ENCODE assay signal across 8 cellular contexts in the genomic region with DNA sequence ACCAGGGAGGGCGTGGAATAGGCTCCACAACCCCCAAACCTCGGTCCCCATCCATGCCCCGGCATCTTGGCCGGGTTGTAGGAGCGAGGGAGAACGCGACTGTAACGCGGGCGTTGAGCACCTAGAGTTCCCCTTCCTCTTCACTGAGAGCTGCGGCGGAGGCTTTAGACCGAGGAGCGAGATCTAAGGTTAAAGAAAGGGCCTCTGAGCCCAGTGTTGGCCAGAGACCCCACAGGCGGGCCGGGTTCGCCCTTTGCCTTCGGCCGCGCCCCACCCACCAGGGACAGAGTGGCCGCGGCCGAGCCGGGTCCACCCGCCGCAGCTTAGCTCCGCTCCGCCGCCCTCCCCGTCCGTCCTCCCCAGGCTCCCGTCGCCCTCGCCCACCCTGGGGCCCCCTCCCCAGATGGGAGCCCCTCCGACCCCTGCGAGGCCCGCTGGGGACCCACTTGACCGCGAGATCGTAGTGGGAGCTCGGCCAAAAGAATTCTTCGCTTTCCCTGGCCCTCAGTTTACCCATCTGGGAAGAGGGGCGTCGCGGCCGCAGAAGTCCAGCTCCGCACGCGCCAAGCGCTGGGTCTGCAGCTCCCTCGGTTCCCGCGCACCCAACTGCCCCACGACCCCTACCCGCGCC. TPM values are rescaled to one million over a fixed set of nuclear protein-coding genes. Genes with fewer than 3 reads are reported as not detected.
A peak's percentile ranks its signal among the peaks of the same experiment; 100 is the strongest.
DNase-seq lines count a peak whose midpoint lies in the region.

No MANE protein-coding gene starts in this region.

- no peak overlapping the region for H3K9ac ChIP-seq in HUES64 (ENCODE audit: low read depth, low read length)
- peak overlapping the region in 1 of 2 donors; percentile 82 for H3K9ac ChIP-seq in duodenal mucosa (ENCODE audit: low read depth in 1 of 2, low read length in 2 of 2)

- H3K9me3 ChIP-seq in HUES64 (ENCODE audit: insufficient read depth, low read depth, low read length) (peaks cover 8% of the 10 kb centered on the region; the same call in 1 of the 2 replicates), duodenal mucosa (ENCODE audit: control insufficient read depth in 1 of 2, low read length in 2 of 2) (peaks cover 0 to 2% of the 10 kb centered on the region in 2 donors), muscle layer of duodenum (ENCODE audit: control insufficient read depth in 1 of 2, low read length in 2 of 2) (peaks cover 3 to 7% of the 10 kb centered on the region in 2 donors)

- H3K4me3 ChIP-seq in HUES64 (ENCODE audit: low read length) (peak overlapping the region; percentile 58), duodenal mucosa (ENCODE audit: low read depth in 1 of 2, low read length in 2 of 2) (peak overlapping the region; percentile 56 to 66), muscle layer of duodenum (ENCODE audit: low read depth in 1 of 2, low read length in 2 of 2) (peak overlapping the region; percentile 39 to 54)

- H3K27me3 ChIP-seq in HUES64 (ENCODE audit: insufficient read depth, low read length) (peaks cover 51% of the 10 kb centered on the region), duodenal mucosa (ENCODE audit: control insufficient read depth in 1 of 2, insufficient read depth in 2 of 2, low read length in 2 of 2) (no peaks in the 10 kb centered on the region), muscle layer of duodenum (ENCODE audit: low read depth, low read length) (peaks cover 4% of the 10 kb centered on the region)

- peaks cover 3% of the 10 kb centered on the region; the same call in 1 of the 2 replicates for H3K4me1 ChIP-seq in HUES64 (ENCODE audit: insufficient read depth, low read length)
- peaks cover 31% of the 10 kb centered on the region in 2 donors for H3K4me1 ChIP-seq in duodenal mucosa (ENCODE audit: control insufficient read depth in 1 of 2, insufficient read depth in 2 of 2, low read length in 2 of 2)
- peaks cover 0 to 10% of the 10 kb centered on the region in 2 donors for H3K4me1 ChIP-seq in muscle layer of duodenum (ENCODE audit: control insufficient read depth in 1 of 2, insufficient read depth in 2 of 2, low read length in 2 of 2)

- WGBS in HUES64 = 15% methylated on average over 56 of the region's 56 CpGs

- H3K27ac ChIP-seq in HUES64 (ENCODE audit: low read depth, low read length) = no peak overlapping the region
- peak overlapping the region; percentile 30 for H3K27ac ChIP-seq in duodenal mucosa (ENCODE audit: low read depth, low read length)
- H3K27ac ChIP-seq in muscle layer of duodenum (ENCODE audit: low read length) = no peak overlapping the region

- DNase-seq in AG08395 (ENCODE audit: low spot score) (peak; percentile 26), ureter (ENCODE audit: low spot score) (no peak), NCI-H1694 treated with DMSO at 0.1 percent for 48 hours (lab: John Stamatoyannopoulos, UW) (no peak), C1 segment of cervical spinal cord (lab: John Stamatoyannopoulos, UW) (no peak), retina (no peak)

- H3K36me3 ChIP-seq in HUES64 (ENCODE audit: insufficient read depth, low read length) (no peaks in the 10 kb centered on the region), duodenal mucosa (ENCODE audit: control insufficient read depth in 1 of 2, insufficient read depth in 2 of 2, low read length in 2 of 2) (no peaks in the 10 kb centered on the region), muscle layer of duodenum (ENCODE audit: control insufficient read depth in 1 of 2, insufficient read depth in 2 of 2, low read length in 2 of 2) (no peaks in the 10 kb centered on the region)

RNA-seq across cellular contexts. Expression of a gene that starts 0.4 kb away (rescaled TPM):
- 2.2 TPM for polyA plus RNA-seq in HUES64 (2013, experiment 1 of 2)
- polyA plus RNA-seq in HUES64 (2013, experiment 2 of 2) = 3.7 TPM
- total RNA-seq in ureter = 18.8 TPM

RNA-seq across cellular contexts. Expression of a gene that starts 38.1 kb away (rescaled TPM):
- 0.70 TPM for polyA plus RNA-seq in HUES64 (2013, experiment 1 of 2)
- polyA plus RNA-seq in HUES64 (2013, experiment 2 of 2) = 0.32 TPM
- not detected for total RNA-seq in ureter
